Comparison of ENCODE assay signal across 14 cellular contexts in the genomic region with DNA sequence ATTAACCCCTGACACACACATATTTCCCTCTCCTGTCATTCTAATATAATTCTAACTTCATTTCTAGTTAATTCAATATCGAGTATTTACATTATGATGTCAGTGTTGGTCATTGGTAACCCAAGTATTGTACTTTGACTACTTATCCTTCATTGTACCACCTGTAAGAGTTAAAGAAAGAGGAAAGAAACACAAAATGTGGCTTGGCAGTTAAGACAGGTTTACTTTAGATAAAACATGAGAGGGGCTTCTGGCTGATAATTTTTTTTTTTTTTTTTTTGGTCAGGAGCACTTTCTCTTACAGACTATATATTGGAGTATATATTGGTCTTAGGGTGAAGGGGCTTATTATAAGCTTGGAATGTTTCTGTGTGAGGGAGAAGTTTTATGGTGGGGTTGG. TPM values are rescaled to one million over a fixed set of nuclear protein-coding genes. Genes with fewer than 3 reads are reported as not detected.
DNase-seq lines count a peak whose midpoint lies in the region; ATAC-seq and TF ChIP-seq lines count a peak whose summit lies in the region.
"Had no signal": no experiment of that assay in that cellular context is flagged by ENCODE, and none has a peak within 500 bp of the region (broad histone marks: within the 10 kb centered on the region; RNA-seq: fewer than 3 reads in every experiment).

No MANE protein-coding gene starts in this region.

- no peaks in the 10 kb centered on the region for H3K79me2 ChIP-seq in PC-3 (ENCODE audit: low read length)

- no peak overlapping the region for H3K9ac ChIP-seq in PC-3 (ENCODE audit: low read length)

- no peak overlapping the region for H3K4me3 ChIP-seq in PC-3 (ENCODE audit: low read length)
- H3K4me3 ChIP-seq: HAP-1 had no signal

- H3K4me1 ChIP-seq in PC-3 (ENCODE audit: insufficient read depth, low read length), result peaks cover 3% of the 10 kb centered on the region; the same call in 1 of the 2 replicates
- H3K4me1 ChIP-seq: HAP-1 had no signal

- H3F3A ChIP-seq in PC-3 (ENCODE audit: low read length, unreplicated experiment), result no peaks in the 10 kb centered on the region

- H3K4me3 Mint-ChIP-seq in HFFc6 (no peak overlapping the region; the same call in 1 of the 2 replicates), natural killer cell (no peak overlapping the region)
- H3K4me3 Mint-ChIP-seq in activated T-helper 2 cell treated with anti-CD3 and anti-CD28 coated beads, Interferon-gamma antibody, Interleukin-2, Interleukin-4, amounts not matched to agents 10 μg/mL and 5 μg/mL and 100 μg/mL, durations not matched to agents 14 hours and 24 hours and 36 hours (ENCODE audit: low read depth), result no peak overlapping the region
- H3K4me3 Mint-ChIP-seq: CD4-positive, alpha-beta memory T cell had no signal

- no peaks in the 10 kb centered on the region for H3K9me3 ChIP-seq in PC-3 (ENCODE audit: low read length)
- H3K9me3 ChIP-seq: HAP-1 had no signal

- H3K9me3 Mint-ChIP-seq in HFFc6 (no peaks in the 10 kb centered on the region; the same call in 1 of the 2 replicates), natural killer cell (no peaks in the 10 kb centered on the region)
- H3K9me3 Mint-ChIP-seq in activated T-helper 2 cell treated with anti-CD3 and anti-CD28 coated beads, Interferon-gamma antibody, Interleukin-2, Interleukin-4, amounts not matched to agents 10 μg/mL and 5 μg/mL and 100 μg/mL, durations not matched to agents 14 hours and 24 hours and 36 hours, result peaks cover 11% of the 10 kb centered on the region

- ATAC-seq in PC-3 (no peak), natural killer cell (no peak)

- H3K36me3 Mint-ChIP-seq in HFFc6 (ENCODE audit: low read depth) (peaks cover 11% of the 10 kb centered on the region), natural killer cell (no peaks in the 10 kb centered on the region)
- peaks cover 3% of the 10 kb centered on the region for H3K36me3 Mint-ChIP-seq in activated T-helper 2 cell treated with anti-CD3 and anti-CD28 coated beads, Interferon-gamma antibody, Interleukin-2, Interleukin-4, amounts not matched to agents 10 μg/mL and 5 μg/mL and 100 μg/mL, durations not matched to agents 14 hours and 24 hours and 36 hours (ENCODE audit: low read depth)

- no peak overlapping the region for H2AFZ ChIP-seq in PC-3 (ENCODE audit: low read length)

- H3K27me3 ChIP-seq in PC-3 (ENCODE audit: low read length), result no peaks in the 10 kb centered on the region

- no TSS peak for BruUV-seq in PC-3 (replicated peaks; lab: Mats Ljungman, UMichigan)

- POLR2A ChIA-PET in PC-3 (lab: Charles Lee; ENCODE audit: unreplicated experiment), result no interaction called here

- CTCF ChIA-PET in PC-3 (lab: Charles Lee), result no interaction called here

- no peaks in the 10 kb centered on the region for H3K27me3 Mint-ChIP-seq in HFFc6 (ENCODE audit: insufficient read depth)
- H3K27me3 Mint-ChIP-seq in activated T-helper 2 cell treated with anti-CD3 and anti-CD28 coated beads, Interferon-gamma antibody, Interleukin-2, Interleukin-4, amounts not matched to agents 10 μg/mL and 5 μg/mL and 100 μg/mL, durations not matched to agents 14 hours and 24 hours and 36 hours (ENCODE audit: low read depth), result no peaks in the 10 kb centered on the region
- no peaks in the 10 kb centered on the region for H3K27me3 Mint-ChIP-seq in natural killer cell (ENCODE audit: low read depth in 2 of 2)
- H3K27me3 Mint-ChIP-seq: CD4-positive, alpha-beta memory T cell had no signal

- no peaks in the 10 kb centered on the region for H3K9me2 ChIP-seq in PC-3 (replicated peaks; ENCODE audit: low read length)

- intact Hi-C loops in PC-3 (cut with micrococcal nuclease) (no loop called here), natural killer cell (cut with micrococcal nuclease) (no loop called here)
- intact Hi-C loops in activated T-helper 2 cell treated with anti-CD3 and anti-CD28 coated beads, Interferon-gamma antibody, Interleukin-2, Interleukin-4, amounts not matched to agents 10 μg/mL and 5 μg/mL and 100 μg/mL, durations not matched to agents 14 hours and 24 hours and 36 hours (cut with micrococcal nuclease), result no loop called here

- no peaks in the 10 kb centered on the region for H4K20me1 ChIP-seq in PC-3 (ENCODE audit: low read length)

- no peak overlapping the region for H3K27ac ChIP-seq in PC-3 (ENCODE audit: low read length)

- no peak overlapping the region for H3K4me2 ChIP-seq in PC-3 (ENCODE audit: low read length)

- no peaks in the 10 kb centered on the region for H3K36me3 ChIP-seq in PC-3 (ENCODE audit: low read depth, low read length)
- H3K36me3 ChIP-seq: HAP-1 had no signal

- no peak for TF ChIP-seq CTCF in HFFc6 (IDR thresholded peaks at IDR 0.05)
- no peak for TF ChIP-seq CTCF in PC-3 (conservative IDR thresholded peaks at IDR 0.05; ENCODE audit: low read depth, low read length)
- TF ChIP-seq CTCF in natural killer cell (IDR thresholded peaks at IDR 0.05), result no peak

- DNase-seq in HFFc6 (no peak), PC-3 (peak; percentile 30), D341Med (ENCODE audit: low spot score) (no peak), natural killer cell (no peak)
- no peak for DNase-seq in activated T-helper 2 cell treated with anti-CD3 and anti-CD28 coated beads, Interferon-gamma antibody, Interleukin-2, Interleukin-4, amounts not matched to agents 10 μg/mL and 5 μg/mL and 100 μg/mL, durations not matched to agents 14 hours and 24 hours and 36 hours (ENCODE audit: low spot score)
- DNase-seq in activated CD4-positive, alpha-beta T cell treated with anti-CD3 and anti-CD28 coated beads for 1 hour, result no peak
- DNase-seq: C1 segment of cervical spinal cord; Calu3; CD4-positive, alpha-beta memory T cell; COR-L47; DMS153; DND-41; GOT3 had no signal

- H3K4me1 Mint-ChIP-seq in HFFc6 (ENCODE audit: low read depth) (peaks cover 53% of the 10 kb centered on the region), natural killer cell (peaks cover 13 to 24% of the 10 kb centered on the region in 2 donors)
- H3K4me1 Mint-ChIP-seq in activated T-helper 2 cell treated with anti-CD3 and anti-CD28 coated beads, Interferon-gamma antibody, Interleukin-2, Interleukin-4, amounts not matched to agents 10 μg/mL and 5 μg/mL and 100 μg/mL, durations not matched to agents 14 hours and 24 hours and 36 hours (ENCODE audit: low read depth), result peaks cover 14% of the 10 kb centered on the region

- H3K27ac Mint-ChIP-seq in HFFc6, result peak overlapping the region; percentile 43; the same call in 1 of the 2 replicates
- H3K27ac Mint-ChIP-seq in activated T-helper 2 cell treated with anti-CD3 and anti-CD28 coated beads, Interferon-gamma antibody, Interleukin-2, Interleukin-4, amounts not matched to agents 10 μg/mL and 5 μg/mL and 100 μg/mL, durations not matched to agents 14 hours and 24 hours and 36 hours, result peak overlapping the region; percentile 1
- peak overlapping the region in 1 of 2 donors; percentile 16 for H3K27ac Mint-ChIP-seq in natural killer cell

RNA-seq across cellular contexts. Expression of a gene that starts 57.0 kb away (rescaled TPM):
- total RNA-seq in HFFc6 (2021; fragmentation: NEBNext Ultra II Directional; extraction: Animal tissue kit (Norgen Biotek cat#: 25700)), result 10 to 100 TPM in 3 of 6 experiments, 1 to 10 TPM in 3; 8.6 to 15.8 (median 9.8) TPM
- total RNA-seq in PC-3 (2014; rRNA removed) (2.9 and 8.3 TPM in 2 replicates), natural killer cell (10 to 100 TPM; 14.3 to 18.1 (median 16.7) TPM)
- 4.3 and 6.5 TPM in 2 replicates for total RNA-seq in activated T-helper 2 cell treated with anti-CD3 and anti-CD28 coated beads, Interferon-gamma antibody, Interleukin-2, Interleukin-4, amounts not matched to agents 10 μg/mL and 5 μg/mL and 100 μg/mL, durations not matched to agents 14 hours and 24 hours and 36 hours
